Comparison of ENCODE assay signal across 8 cellular contexts in genomic region chr12:102441077-102441596, GRCh38. TPM values are rescaled to one million over a fixed set of nuclear protein-coding genes. Genes with fewer than 3 reads are reported as not detected.
"Had no signal": no experiment of that assay in that cellular context is flagged by ENCODE, and none has a peak within 500 bp of the region (broad histone marks: within the 10 kb centered on the region; RNA-seq: fewer than 3 reads in every experiment).

No MANE protein-coding gene starts in this region.

- H3K4me1 Mint-ChIP-seq: endodermal cell, naive B cell had no signal

- H3K36me3 Mint-ChIP-seq: activated CD4-positive, alpha-beta memory T cell treated with anti-CD3 and anti-CD28 coated beads for 36 hours had no signal

- H3K4me3 Mint-ChIP-seq: activated CD4-positive, alpha-beta memory T cell treated with anti-CD3 and anti-CD28 coated beads for 36 hours; endodermal cell; naive B cell had no signal

- H3K27ac Mint-ChIP-seq: activated CD4-positive, alpha-beta memory T cell treated with anti-CD3 and anti-CD28 coated beads for 36 hours; endodermal cell; naive B cell had no signal

- H3K9me3 Mint-ChIP-seq: activated CD4-positive, alpha-beta memory T cell treated with anti-CD3 and anti-CD28 coated beads for 36 hours; endodermal cell had no signal

- DNase-seq: activated CD4-positive, alpha-beta memory T cell treated with anti-CD3 and anti-CD28 coated beads for 36 hours; activated CD4-positive, alpha-beta T cell treated with anti-CD3 and anti-CD28 coated beads for 1 hour; endodermal cell; islet precursor cell; naive B cell; stimulated activated CD4-positive, alpha-beta T cell treated with anti-CD3 and anti-CD28 coated beads, Interleukin-1b, Interleukin-23, amount 100 ng/mL, for 48 hours; thyroid gland had no signal

RNA-seq across cellular contexts. Expression of gene IGF1, which starts 39.2 kb away (rescaled TPM):
- total RNA-seq: activated CD4-positive, alpha-beta memory T cell treated with anti-CD3 and anti-CD28 coated beads for 36 hours; endodermal cell; mononuclear cell had no signal
